8 cellular contexts compared by ENCODE assay signal in the genomic region with DNA sequence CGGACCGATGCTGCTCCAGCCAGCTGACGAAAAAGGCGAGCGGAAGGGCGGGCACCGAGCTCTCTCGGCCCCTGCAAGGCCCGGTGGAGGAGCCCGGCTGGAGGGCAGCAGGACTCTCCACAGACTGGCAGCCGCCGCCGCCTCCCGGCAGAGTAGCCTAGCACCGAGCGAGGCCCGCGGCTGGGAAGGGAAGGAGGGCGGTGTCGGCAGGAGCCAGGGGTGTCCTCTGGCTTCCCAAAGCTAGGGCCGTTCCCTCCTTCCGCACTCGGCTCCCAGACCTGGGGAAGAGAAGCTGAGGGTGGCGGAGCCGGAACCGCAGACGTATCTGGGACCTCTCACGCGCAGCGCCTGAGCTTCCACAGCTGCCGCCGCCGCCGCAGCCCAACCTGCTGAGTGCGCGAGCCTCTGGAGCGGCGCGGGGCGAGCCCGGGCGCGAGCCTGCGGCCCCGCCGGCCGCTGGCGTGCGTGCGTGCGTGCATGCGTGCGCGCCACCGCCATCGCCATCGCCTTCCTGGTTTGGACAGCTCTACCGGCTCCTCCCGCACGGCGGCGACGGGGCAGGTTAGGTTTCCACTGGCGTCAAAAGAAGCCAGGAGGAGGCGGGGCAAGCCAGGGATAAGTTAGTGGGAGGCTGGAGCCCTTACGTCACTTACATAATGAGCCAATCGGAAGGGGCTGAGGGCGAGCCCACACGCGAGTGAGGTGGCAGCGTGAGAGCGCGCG. TPM values are rescaled to one million over a fixed set of nuclear protein-coding genes. Genes with fewer than 3 reads are reported as not detected.
A peak's percentile ranks its signal among the peaks of the same experiment; 100 is the strongest.
DNase-seq lines count a peak whose midpoint lies in the region; ATAC-seq and TF ChIP-seq lines count a peak whose summit lies in the region.

A gene (minus strand): TSS at position 395 of the 723 bp plus-strand sequence. CDS start 439 bp downstream, outside the sequence.

- H3K4me1 Mint-ChIP-seq in nephron progenitor cell: peaks cover 27% of the 10 kb centered on the region
- peaks cover 42% of the 10 kb centered on the region for H3K4me1 Mint-ChIP-seq in stimulated activated naive CD8-positive, alpha-beta T cell treated with anti-CD3 and anti-CD28 coated beads, Interleukin-15, amount 100 ng/mL, for 72 hours

- no peaks in the 10 kb centered on the region for H3K9me3 ChIP-seq in HAP-1
- no peaks in the 10 kb centered on the region for H3K9me3 ChIP-seq in MG63

- ATAC-seq in stimulated activated naive CD8-positive, alpha-beta T cell treated with anti-CD3 and anti-CD28 coated beads, Interleukin-15, amount 100 ng/mL, for 72 hours: peak; percentile 93

- peak; percentile 36 for TF ChIP-seq CTCF in fibroblast of the aortic adventitia (IDR thresholded peaks at IDR 0.05; ENCODE audit: insufficient read depth, low read length)
- TF ChIP-seq CTCF in nephron progenitor cell (IDR thresholded peaks at IDR 0.05): no peak

- in situ Hi-C loops in HAP-1 (cut with MboI; ENCODE audit: low sequenced_read_pairs): no loop called here

- peak; percentile 100 for DNase-seq in GDM1 (lab: John Stamatoyannopoulos, UW)
- peak; percentile 97 to 100 for DNase-seq in HAP-1 (ENCODE audit: low spot score in 2 of 2)
- peak; percentile 100 for DNase-seq in MG63
- DNase-seq in SHP77 treated with DMSO at 0.1 percent for 48 hours (lab: John Stamatoyannopoulos, UW): peak; percentile 99
- DNase-seq in activated effector memory CD4-positive, alpha-beta T cell treated with anti-CD3 and anti-CD28 coated beads, Interleukin-2, amount 50 U/mL, for 16 hours: peak; percentile 100
- peak; percentile 99 for DNase-seq in fibroblast of the aortic adventitia (ENCODE audit: low read depth)
- peak; percentile 99 for DNase-seq in nephron progenitor cell
- peak; percentile 99 to 100 for DNase-seq in stimulated activated naive CD8-positive, alpha-beta T cell treated with anti-CD3 and anti-CD28 coated beads, Interleukin-15, amount 100 ng/mL, for 72 hours

- H3K36me3 ChIP-seq in HAP-1 (replicated peaks) (no peaks in the 10 kb centered on the region), MG63 (peaks cover 8% of the 10 kb centered on the region; the same call in 1 of the 2 replicates)

- peaks cover 4% of the 10 kb centered on the region for H3K36me3 Mint-ChIP-seq in nephron progenitor cell (ENCODE audit: low read depth)

- H3K9me3 Mint-ChIP-seq in nephron progenitor cell: no peaks in the 10 kb centered on the region
- no peaks in the 10 kb centered on the region for H3K9me3 Mint-ChIP-seq in stimulated activated naive CD8-positive, alpha-beta T cell treated with anti-CD3 and anti-CD28 coated beads, Interleukin-15, amount 100 ng/mL, for 72 hours

- peak within 1 kb of the TSS; percentile 81 for H3K27ac Mint-ChIP-seq in nephron progenitor cell
- peak within 1 kb of the TSS; percentile 95 to 98 for H3K27ac Mint-ChIP-seq in stimulated activated naive CD8-positive, alpha-beta T cell treated with anti-CD3 and anti-CD28 coated beads, Interleukin-15, amount 100 ng/mL, for 72 hours

- peak within 1 kb of the TSS; percentile 97 for H3K4me3 Mint-ChIP-seq in nephron progenitor cell
- peak within 1 kb of the TSS; percentile 96 to 97 for H3K4me3 Mint-ChIP-seq in stimulated activated naive CD8-positive, alpha-beta T cell treated with anti-CD3 and anti-CD28 coated beads, Interleukin-15, amount 100 ng/mL, for 72 hours

- H3K27me3 Mint-ChIP-seq in nephron progenitor cell (ENCODE audit: low read depth, poor library complexity): peaks cover 10% of the 10 kb centered on the region
- H3K27me3 Mint-ChIP-seq in stimulated activated naive CD8-positive, alpha-beta T cell treated with anti-CD3 and anti-CD28 coated beads, Interleukin-15, amount 100 ng/mL, for 72 hours: no peaks in the 10 kb centered on the region

- peak within 1 kb of the TSS; percentile 70 for H3K4me3 ChIP-seq in HAP-1
- H3K4me3 ChIP-seq in MG63: peak within 1 kb of the TSS; percentile 94
- H3K4me3 ChIP-seq in fibroblast of the aortic adventitia (ENCODE audit: low read depth, low read length): peak within 1 kb of the TSS; percentile 89

- peaks cover 23% of the 10 kb centered on the region for H3K4me1 ChIP-seq in HAP-1

- no peaks in the 10 kb centered on the region for H3K27me3 ChIP-seq in HAP-1 (ENCODE audit: low read depth)
- H3K27me3 ChIP-seq in MG63: peaks cover 2% of the 10 kb centered on the region; the same call in 1 of the 2 replicates

RNA-seq across cellular contexts. Expression of the gene that starts here (rescaled TPM):
- total RNA-seq in MG63 (2014; rRNA removed; shearing (Covaris generic); ENCODE audit: low replicate concordance): 69.1 and 72.2 TPM in 2 replicates
- 68.4 and 158 TPM in 2 replicates for total RNA-seq in fibroblast of the aortic adventitia (ENCODE audit: low replicate concordance)

Comparison
In these comparisons a context has a peak if more than half of its experiments do, and no peak if none do; other contexts are left out.
1. Peak in every context shown above with its lines: DNase-seq, ATAC-seq and H3K4me3 ChIP-seq.